Comparison of ENCODE assay signal across 14 cellular contexts in genomic region chr4:171954650-171955049, GRCh38.
DNase-seq lines count a peak whose midpoint lies in the region; ATAC-seq and TF ChIP-seq lines count a peak whose summit lies in the region.
"Had no signal": no experiment of that assay in that cellular context is flagged by ENCODE, and none has a peak within 500 bp of the region (broad histone marks: within the 10 kb centered on the region; RNA-seq: fewer than 3 reads in every experiment).

No MANE protein-coding gene starts in this region.

- POLR2A ChIA-PET in WTC11 (lab: Charles Lee), result no interaction called here

- peaks cover 5% of the 10 kb centered on the region; the same call in 1 of the 2 replicates for H3K4me1 Mint-ChIP-seq in WTC11
- H3K4me1 Mint-ChIP-seq: CD8-positive, alpha-beta memory T cell had no signal

- CTCF ChIA-PET in WTC11 (lab: Charles Lee), result no interaction called here

- no peaks in the 10 kb centered on the region for H3K27me3 Mint-ChIP-seq in WTC11 (ENCODE audit: low read depth)
- H3K27me3 Mint-ChIP-seq: activated naive CD8-positive, alpha-beta T cell; CD8-positive, alpha-beta memory T cell had no signal

- TF ChIP-seq CTCF in WTC11 (IDR thresholded peaks at IDR 0.05) (no peak), omental fat pad (IDR thresholded peaks at IDR 0.05) (no peak)

- no peaks in the 10 kb centered on the region for H3K9me3 Mint-ChIP-seq in WTC11

- no peak overlapping the region for H3K4me3 Mint-ChIP-seq in WTC11
- H3K4me3 Mint-ChIP-seq: activated naive CD8-positive, alpha-beta T cell; CD8-positive, alpha-beta memory T cell had no signal

- H3K36me3 Mint-ChIP-seq in WTC11, result no peaks in the 10 kb centered on the region
- H3K36me3 Mint-ChIP-seq: activated naive CD8-positive, alpha-beta T cell; CD8-positive, alpha-beta memory T cell had no signal

- H3K27ac Mint-ChIP-seq in WTC11, result peak overlapping the region; percentile 45; the same call in 1 of the 2 replicates
- H3K27ac Mint-ChIP-seq: activated naive CD8-positive, alpha-beta T cell; CD8-positive, alpha-beta memory T cell had no signal

- peak; percentile 85 for ATAC-seq in GM21447 (IDR thresholded peaks at IDR 0.05; ENCODE audit: unreplicated experiment)
- peak; percentile 63 for ATAC-seq in HG03135 (IDR thresholded peaks at IDR 0.05; ENCODE audit: unreplicated experiment)
- no peak; the same call in 1 of the 2 replicates for ATAC-seq in WTC11
- ATAC-seq in omental fat pad (ENCODE audit: low FRiP score), result no peak
- ATAC-seq: pancreas had no signal

- DNase-seq in WTC11 (ENCODE audit: low spot score), result no peak
- peak; percentile 62 for DNase-seq in renal cortical epithelial cell (ENCODE audit: low read depth)
- DNase-seq in NCI-H2171 (lab: John Stamatoyannopoulos, UW), result no peak
- no peak for DNase-seq in omental fat pad (ENCODE audit: low spot score)
- no peak for DNase-seq in dedifferentiated amniotic fluid mesenchymal stem cell (ENCODE audit: extremely low spot score)
- DNase-seq: CD8-positive, alpha-beta memory T cell; GM23248; NCI-H1105; NCI-H510A treated with DMSO at 0.1 percent for 48 hours; pancreas; tibial artery had no signal

TF ChIP-seq in WTC11, 78 proteins besides CTCF, POLR2A, EP300 and RAD21:
- TF ChIP-seq, protein P1, sequence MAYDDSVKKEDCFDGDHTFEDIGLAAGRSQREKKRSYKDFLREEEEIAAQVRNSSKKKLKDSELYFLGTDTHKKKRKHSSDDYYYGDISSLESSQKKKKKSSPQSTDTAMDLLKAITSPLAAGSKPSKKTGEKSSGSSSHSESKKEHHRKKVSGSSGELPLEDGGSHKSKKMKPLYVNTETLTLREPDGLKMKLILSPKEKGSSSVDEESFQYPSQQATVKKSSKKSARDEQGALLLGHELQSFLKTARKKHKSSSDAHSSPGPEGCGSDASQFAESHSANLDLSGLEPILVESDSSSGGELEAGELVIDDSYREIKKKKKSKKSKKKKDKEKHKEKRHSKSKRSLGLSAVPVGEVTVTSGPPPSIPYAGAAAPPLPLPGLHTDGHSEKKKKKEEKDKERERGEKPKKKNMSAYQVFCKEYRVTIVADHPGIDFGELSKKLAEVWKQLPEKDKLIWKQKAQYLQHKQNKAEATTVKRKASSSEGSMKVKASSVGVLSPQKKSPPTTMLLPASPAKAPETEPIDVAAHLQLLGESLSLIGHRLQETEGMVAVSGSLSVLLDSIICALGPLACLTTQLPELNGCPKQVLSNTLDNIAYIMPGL (CRISPR knock-in tag; IDR thresholded peaks at IDR 0.05), result no peak
- TF ChIP-seq, protein P2, sequence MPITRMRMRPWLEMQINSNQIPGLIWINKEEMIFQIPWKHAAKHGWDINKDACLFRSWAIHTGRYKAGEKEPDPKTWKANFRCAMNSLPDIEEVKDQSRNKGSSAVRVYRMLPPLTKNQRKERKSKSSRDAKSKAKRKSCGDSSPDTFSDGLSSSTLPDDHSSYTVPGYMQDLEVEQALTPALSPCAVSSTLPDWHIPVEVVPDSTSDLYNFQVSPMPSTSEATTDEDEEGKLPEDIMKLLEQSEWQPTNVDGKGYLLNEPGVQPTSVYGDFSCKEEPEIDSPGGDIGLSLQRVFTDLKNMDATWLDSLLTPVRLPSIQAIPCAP (CRISPR knock-in tag; IDR thresholded peaks at IDR 0.05), result no peak
- TF ChIP-seq ZNF532 (CRISPR knock-in tag; IDR thresholded peaks at IDR 0.05; ENCODE audit: borderline replicate concordance), result no peak
- TF ChIP-seq KAT7 (CRISPR knock-in tag; IDR thresholded peaks at IDR 0.05; ENCODE audit: borderline replicate concordance), result no peak
- no peak for TF ChIP-seq SMAD4 (CRISPR knock-in tag; IDR thresholded peaks at IDR 0.05)
- no peak for TF ChIP-seq CREB1 (CRISPR knock-in tag; IDR thresholded peaks at IDR 0.05)
- TF ChIP-seq ZNF423 (CRISPR knock-in tag; IDR thresholded peaks at IDR 0.05), result no peak
- TF ChIP-seq, protein P3, sequence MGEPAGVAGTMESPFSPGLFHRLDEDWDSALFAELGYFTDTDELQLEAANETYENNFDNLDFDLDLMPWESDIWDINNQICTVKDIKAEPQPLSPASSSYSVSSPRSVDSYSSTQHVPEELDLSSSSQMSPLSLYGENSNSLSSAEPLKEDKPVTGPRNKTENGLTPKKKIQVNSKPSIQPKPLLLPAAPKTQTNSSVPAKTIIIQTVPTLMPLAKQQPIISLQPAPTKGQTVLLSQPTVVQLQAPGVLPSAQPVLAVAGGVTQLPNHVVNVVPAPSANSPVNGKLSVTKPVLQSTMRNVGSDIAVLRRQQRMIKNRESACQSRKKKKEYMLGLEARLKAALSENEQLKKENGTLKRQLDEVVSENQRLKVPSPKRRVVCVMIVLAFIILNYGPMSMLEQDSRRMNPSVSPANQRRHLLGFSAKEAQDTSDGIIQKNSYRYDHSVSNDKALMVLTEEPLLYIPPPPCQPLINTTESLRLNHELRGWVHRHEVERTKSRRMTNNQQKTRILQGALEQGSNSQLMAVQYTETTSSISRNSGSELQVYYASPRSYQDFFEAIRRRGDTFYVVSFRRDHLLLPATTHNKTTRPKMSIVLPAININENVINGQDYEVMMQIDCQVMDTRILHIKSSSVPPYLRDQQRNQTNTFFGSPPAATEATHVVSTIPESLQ (CRISPR knock-in tag; IDR thresholded peaks at IDR 0.05), result no peak

Comparison
In these comparisons a context has a peak if more than half of its experiments do, and no peak if none do; other contexts are left out.
1. ATAC-seq: peak in GM21447 (single experiment) and HG03135 (single experiment); none in WTC11 (single experiment) and omental fat pad (single experiment).